In genomic region chr5:173513521-173513991, GRCh38 we compare ENCODE assay signal across 19 cellular contexts.
DNase-seq lines count a peak whose midpoint lies in the region; ATAC-seq and TF ChIP-seq lines count a peak whose summit lies in the region.
"Had no signal": no experiment of that assay in that cellular context is flagged by ENCODE, and none has a peak within 500 bp of the region (broad histone marks: within the 10 kb centered on the region; RNA-seq: fewer than 3 reads in every experiment).

No MANE protein-coding gene starts in this region.

- H3K4me1 Mint-ChIP-seq in natural killer cell treated with Interleukin-12 subunit alpha and Interleukin-12 subunit beta and Interleukin-15 and Interleukin-18, amount 100 ng/mL, for 72 hours (ENCODE audit: low read depth in 2 of 2): no peaks in the 10 kb centered on the region

- no peak overlapping the region for H3K4me2 ChIP-seq in SK-N-SH

- no peaks in the 10 kb centered on the region for H3F3A ChIP-seq in SK-N-SH (replicated peaks; ENCODE audit: insufficient read depth)

- no peak overlapping the region for H2AFZ ChIP-seq in SK-N-SH (ENCODE audit: low read depth)

- no peaks in the 10 kb centered on the region for H3K9me3 ChIP-seq in SK-N-SH
- no peaks in the 10 kb centered on the region for H3K9me3 ChIP-seq in RWPE2 (ENCODE audit: severe bottlenecking)
- H3K9me3 ChIP-seq: tibial artery had no signal

- no peaks in the 10 kb centered on the region for H3K9me3 Mint-ChIP-seq in natural killer cell treated with Interleukin-12 subunit alpha and Interleukin-12 subunit beta and Interleukin-15 and Interleukin-18, amount 100 ng/mL, for 72 hours
- H3K9me3 Mint-ChIP-seq: activated T-cell treated with anti-CD3 and anti-CD28 coated beads, Interleukin-2, amount 50 U/mL, for 24 hours had no signal

- H3K4me3 ChIP-seq in SK-N-SH (ENCODE audit: low read depth in 2 of 2, low read length in 1 of 2) (no peak overlapping the region), RWPE2 (ENCODE audit: severe bottlenecking) (no peak overlapping the region), fibroblast of villous mesenchyme (ENCODE audit: low read depth, low read length) (no peak overlapping the region)
- H3K4me3 ChIP-seq: tibial artery had no signal

- DNase-seq in SK-N-SH (no peak), RWPE2 (ENCODE audit: low spot score) (no peak), fibroblast of villous mesenchyme (ENCODE audit: low read depth) (peak; percentile 37), mesenteric fat pad (ENCODE audit: low spot score) (no peak), NCI-H526 treated with DMSO at 0.1 percent for 48 hours (lab: John Stamatoyannopoulos, UW) (no peak), dermis blood vessel endothelial cell (no peak)
- no peak for DNase-seq in natural killer cell treated with Interleukin-12 subunit alpha and Interleukin-12 subunit beta and Interleukin-15 and Interleukin-18, amount 100 ng/mL, for 72 hours (ENCODE audit: low spot score)
- DNase-seq: activated CD4-positive, alpha-beta T cell treated with anti-CD3 and anti-CD28 coated beads for 48 hours; activated T-cell treated with anti-CD3 and anti-CD28 coated beads, Interleukin-2, amount 50 U/mL, for 24 hours; GF-D8; glutamatergic neuron; islet precursor cell; KBM-7; mesendoderm; NCI-H1092 treated with DMSO at 0.1 percent for 48 hours; T-helper 9 cell; tibial artery had no signal

- peaks cover 4% of the 10 kb centered on the region for H3K36me3 Mint-ChIP-seq in natural killer cell treated with Interleukin-12 subunit alpha and Interleukin-12 subunit beta and Interleukin-15 and Interleukin-18, amount 100 ng/mL, for 72 hours
- H3K36me3 Mint-ChIP-seq: activated naive CD8-positive, alpha-beta T cell had no signal

- no peaks in the 10 kb centered on the region for H3K9me2 ChIP-seq in SK-N-SH

- TF ChIP-seq CTCF in SK-N-SH (IDR thresholded peaks at IDR 0.05): peak; percentile 19; the same call in 1 of the 2 replicates
- TF ChIP-seq CTCF in RWPE2 (IDR thresholded peaks at IDR 0.05; ENCODE audit: poor library complexity, severe bottlenecking): no peak
- peak; percentile 12 for TF ChIP-seq CTCF in fibroblast of villous mesenchyme (IDR thresholded peaks at IDR 0.05; ENCODE audit: insufficient read depth, low read depth, low read length)

- H3K79me2 ChIP-seq in SK-N-SH (ENCODE audit: insufficient read depth): no peaks in the 10 kb centered on the region

- no peaks in the 10 kb centered on the region for H3K36me3 ChIP-seq in SK-N-SH (replicated peaks in 1 of 2; ENCODE audit: control insufficient read depth in 1 of 2, insufficient read depth in 2 of 2, low read length in 1 of 2)
- no peaks in the 10 kb centered on the region; the same call in 1 of the 2 replicates for H3K36me3 ChIP-seq in RWPE2 (ENCODE audit: low read depth)
- H3K36me3 ChIP-seq: tibial artery had no signal

- no peaks in the 10 kb centered on the region; a peak in 1 of 4 replicates for H3K4me1 ChIP-seq in SK-N-SH (ENCODE audit: control insufficient read depth in 1 of 2, insufficient read depth in 2 of 2, low read depth in 1 of 2, low read length in 1 of 2)
- H3K4me1 ChIP-seq in RWPE2 (ENCODE audit: insufficient read depth, poor library complexity, severe bottlenecking): no peaks in the 10 kb centered on the region
- H3K4me1 ChIP-seq: tibial artery had no signal

- H3K27me3 ChIP-seq in SK-N-SH (ENCODE audit: insufficient read depth): no peaks in the 10 kb centered on the region
- no peaks in the 10 kb centered on the region for H3K27me3 ChIP-seq in RWPE2 (ENCODE audit: insufficient read depth, poor library complexity, severe bottlenecking)
- H3K27me3 ChIP-seq: tibial artery had no signal

- H3K9ac ChIP-seq in SK-N-SH: no peak overlapping the region

- no peak for TF ChIP-seq RAD21 in SK-N-SH (IDR thresholded peaks at IDR 0.05; ENCODE audit: low read length)

- no peak for TF ChIP-seq EP300 in SK-N-SH (IDR thresholded peaks at IDR 0.05; ENCODE audit: borderline replicate concordance in 1 of 2, low read depth in 1 of 2, low read length in 1 of 2)

- H4K20me1 ChIP-seq in SK-N-SH (ENCODE audit: insufficient read depth): no peaks in the 10 kb centered on the region

- no peak for ATAC-seq in SK-N-SH treated with all-trans-retinoic acid at 6 μM for 48 hours
- peak; percentile 42; the same call in 2 of the 3 replicates for ATAC-seq in RWPE2 (ENCODE audit: low read depth)
- ATAC-seq in natural killer cell treated with Interleukin-12 subunit alpha and Interleukin-12 subunit beta and Interleukin-15 and Interleukin-18, amount 100 ng/mL, for 72 hours: no peak

- POLR2A ChIA-PET in SK-N-SH (lab: Yijun Ruan, JAX): no interaction called here

- no peak overlapping the region for H3K27ac Mint-ChIP-seq in natural killer cell treated with Interleukin-12 subunit alpha and Interleukin-12 subunit beta and Interleukin-15 and Interleukin-18, amount 100 ng/mL, for 72 hours
- H3K27ac Mint-ChIP-seq: activated naive CD8-positive, alpha-beta T cell; activated T-cell treated with anti-CD3 and anti-CD28 coated beads, Interleukin-2, amount 50 U/mL, for 24 hours had no signal

- H3K27me3 Mint-ChIP-seq in natural killer cell treated with Interleukin-12 subunit alpha and Interleukin-12 subunit beta and Interleukin-15 and Interleukin-18, amount 100 ng/mL, for 72 hours: peaks cover 18 to 40% of the 10 kb centered on the region in 2 donors

- H3K27ac ChIP-seq in SK-N-SH (ENCODE audit: low read depth in 2 of 2, low read length in 1 of 2) (no peak overlapping the region), RWPE2 (ENCODE audit: poor library complexity, severe bottlenecking) (no peak overlapping the region)
- H3K27ac ChIP-seq: tibial artery had no signal

- CTCF ChIA-PET in SK-N-SH (lab: Yijun Ruan, JAX): no interaction called here

- H3K4me3 Mint-ChIP-seq in natural killer cell treated with Interleukin-12 subunit alpha and Interleukin-12 subunit beta and Interleukin-15 and Interleukin-18, amount 100 ng/mL, for 72 hours: no peak overlapping the region
- H3K4me3 Mint-ChIP-seq: activated naive CD8-positive, alpha-beta T cell; activated T-cell treated with anti-CD3 and anti-CD28 coated beads, Interleukin-2, amount 50 U/mL, for 24 hours had no signal

TF ChIP-seq in SK-N-SH, 30 proteins besides CTCF, POLR2A, EP300 and RAD21:
- no peak for TF ChIP-seq JUND (IDR thresholded peaks at IDR 0.05)

TF ChIP-seq in SK-N-SH treated with all-trans-retinoic acid at 6 μM for 48 hours, 23 proteins besides CTCF, POLR2A, EP300 and RAD21 (continues in another document):
- no peak for TF ChIP-seq ZNF565 (CRISPR knock-in tag; conservative IDR thresholded peaks at IDR 0.05; ENCODE audit: low read depth)
- TF ChIP-seq ESRRG (CRISPR knock-in tag; IDR thresholded peaks at IDR 0.05): no peak
- TF ChIP-seq, protein P1, sequence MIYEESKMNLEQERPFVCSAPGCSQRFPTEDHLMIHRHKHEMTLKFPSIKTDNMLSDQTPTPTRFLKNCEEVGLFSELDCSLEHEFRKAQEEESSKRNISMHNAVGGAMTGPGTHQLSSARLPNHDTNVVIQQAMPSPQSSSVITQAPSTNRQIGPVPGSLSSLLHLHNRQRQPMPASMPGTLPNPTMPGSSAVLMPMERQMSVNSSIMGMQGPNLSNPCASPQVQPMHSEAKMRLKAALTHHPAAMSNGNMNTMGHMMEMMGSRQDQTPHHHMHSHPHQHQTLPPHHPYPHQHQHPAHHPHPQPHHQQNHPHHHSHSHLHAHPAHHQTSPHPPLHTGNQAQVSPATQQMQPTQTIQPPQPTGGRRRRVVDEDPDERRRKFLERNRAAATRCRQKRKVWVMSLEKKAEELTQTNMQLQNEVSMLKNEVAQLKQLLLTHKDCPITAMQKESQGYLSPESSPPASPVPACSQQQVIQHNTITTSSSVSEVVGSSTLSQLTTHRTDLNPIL (CRISPR knock-in tag; IDR thresholded peaks at IDR 0.05; ENCODE audit: low read depth): no peak
- TF ChIP-seq PPARA (CRISPR knock-in tag; IDR thresholded peaks at IDR 0.05; ENCODE audit: borderline replicate concordance): no peak
- TF ChIP-seq BACH2 (CRISPR knock-in tag; IDR thresholded peaks at IDR 0.05; ENCODE audit: borderline replicate concordance): no peak
- TF ChIP-seq, protein P2, sequence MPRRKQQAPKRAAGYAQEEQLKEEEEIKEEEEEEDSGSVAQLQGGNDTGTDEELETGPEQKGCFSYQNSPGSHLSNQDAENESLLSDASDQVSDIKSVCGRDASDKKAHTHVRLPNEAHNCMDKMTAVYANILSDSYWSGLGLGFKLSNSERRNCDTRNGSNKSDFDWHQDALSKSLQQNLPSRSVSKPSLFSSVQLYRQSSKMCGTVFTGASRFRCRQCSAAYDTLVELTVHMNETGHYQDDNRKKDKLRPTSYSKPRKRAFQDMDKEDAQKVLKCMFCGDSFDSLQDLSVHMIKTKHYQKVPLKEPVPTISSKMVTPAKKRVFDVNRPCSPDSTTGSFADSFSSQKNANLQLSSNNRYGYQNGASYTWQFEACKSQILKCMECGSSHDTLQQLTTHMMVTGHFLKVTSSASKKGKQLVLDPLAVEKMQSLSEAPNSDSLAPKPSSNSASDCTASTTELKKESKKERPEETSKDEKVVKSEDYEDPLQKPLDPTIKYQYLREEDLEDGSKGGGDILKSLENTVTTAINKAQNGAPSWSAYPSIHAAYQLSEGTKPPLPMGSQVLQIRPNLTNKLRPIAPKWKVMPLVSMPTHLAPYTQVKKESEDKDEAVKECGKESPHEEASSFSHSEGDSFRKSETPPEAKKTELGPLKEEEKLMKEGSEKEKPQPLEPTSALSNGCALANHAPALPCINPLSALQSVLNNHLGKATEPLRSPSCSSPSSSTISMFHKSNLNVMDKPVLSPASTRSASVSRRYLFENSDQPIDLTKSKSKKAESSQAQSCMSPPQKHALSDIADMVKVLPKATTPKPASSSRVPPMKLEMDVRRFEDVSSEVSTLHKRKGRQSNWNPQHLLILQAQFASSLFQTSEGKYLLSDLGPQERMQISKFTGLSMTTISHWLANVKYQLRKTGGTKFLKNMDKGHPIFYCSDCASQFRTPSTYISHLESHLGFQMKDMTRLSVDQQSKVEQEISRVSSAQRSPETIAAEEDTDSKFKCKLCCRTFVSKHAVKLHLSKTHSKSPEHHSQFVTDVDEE (CRISPR knock-in tag; IDR thresholded peaks at IDR 0.05): no peak
- no peak for TF ChIP-seq TOX (CRISPR knock-in tag; IDR thresholded peaks at IDR 0.05; ENCODE audit: borderline replicate concordance)
- TF ChIP-seq ZNF8 (CRISPR knock-in tag; IDR thresholded peaks at IDR 0.05): no peak
- no peak for TF ChIP-seq ISL1 (CRISPR knock-in tag; IDR thresholded peaks at IDR 0.05)
- no peak for TF ChIP-seq ZNF70 (CRISPR knock-in tag; IDR thresholded peaks at IDR 0.05)
- no peak for TF ChIP-seq ZFP3 (CRISPR knock-in tag; IDR thresholded peaks at IDR 0.05)
